Comparison of ENCODE assay signal across 1 cellular context in the genomic region with DNA sequence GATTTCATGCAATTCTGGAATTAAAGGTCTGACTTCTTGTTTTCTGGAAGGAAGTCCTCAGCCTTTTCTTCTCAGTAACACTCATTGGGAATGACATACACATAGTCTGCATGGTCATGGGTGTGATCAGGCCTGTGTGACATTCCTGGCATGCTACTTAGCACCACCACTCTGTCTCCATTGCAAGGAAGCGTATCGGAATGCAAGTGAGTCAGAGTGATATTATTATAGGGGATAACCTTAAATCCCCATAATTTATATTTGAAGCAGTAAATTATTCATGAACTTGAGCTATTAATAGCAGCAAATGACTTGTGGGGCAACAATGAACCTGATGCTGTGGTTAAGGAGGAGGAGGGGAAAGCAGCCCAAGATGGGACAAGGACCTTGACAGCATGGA.
TF ChIP-seq lines count a peak whose summit lies in the region.

No MANE protein-coding gene starts in this region.

TF ChIP-seq in IMR-90, 13 proteins besides CTCF, POLR2A, EP300 and RAD21:
- no peak for TF ChIP-seq CHD1 (IDR thresholded peaks at IDR 0.05; ENCODE audit: low read depth, low read length)
- TF ChIP-seq, protein P1, sequence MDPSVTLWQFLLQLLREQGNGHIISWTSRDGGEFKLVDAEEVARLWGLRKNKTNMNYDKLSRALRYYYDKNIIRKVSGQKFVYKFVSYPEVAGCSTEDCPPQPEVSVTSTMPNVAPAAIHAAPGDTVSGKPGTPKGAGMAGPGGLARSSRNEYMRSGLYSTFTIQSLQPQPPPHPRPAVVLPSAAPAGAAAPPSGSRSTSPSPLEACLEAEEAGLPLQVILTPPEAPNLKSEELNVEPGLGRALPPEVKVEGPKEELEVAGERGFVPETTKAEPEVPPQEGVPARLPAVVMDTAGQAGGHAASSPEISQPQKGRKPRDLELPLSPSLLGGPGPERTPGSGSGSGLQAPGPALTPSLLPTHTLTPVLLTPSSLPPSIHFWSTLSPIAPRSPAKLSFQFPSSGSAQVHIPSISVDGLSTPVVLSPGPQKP (IDR thresholded peaks at IDR 0.05; ENCODE audit: borderline replicate concordance, low read depth, low read length), result no peak
- TF ChIP-seq BHLHE40 (IDR thresholded peaks at IDR 0.05; ENCODE audit: low read depth, low read length), result peak; percentile 24; the same call in 1 of the 2 replicates
- TF ChIP-seq CEBPB (IDR thresholded peaks at IDR 0.05; ENCODE audit: low read depth, low read length), result no peak
- peak; percentile 19 for TF ChIP-seq RCOR1 (IDR thresholded peaks at IDR 0.05; ENCODE audit: insufficient replicate concordance, low read length)
- no peak for TF ChIP-seq RFX5 (IDR thresholded peaks at IDR 0.05; ENCODE audit: low read depth, low read length)
- no peak for TF ChIP-seq MXI1 (IDR thresholded peaks at IDR 0.05; ENCODE audit: borderline replicate concordance, low read depth, low read length)
- TF ChIP-seq, protein P2, sequence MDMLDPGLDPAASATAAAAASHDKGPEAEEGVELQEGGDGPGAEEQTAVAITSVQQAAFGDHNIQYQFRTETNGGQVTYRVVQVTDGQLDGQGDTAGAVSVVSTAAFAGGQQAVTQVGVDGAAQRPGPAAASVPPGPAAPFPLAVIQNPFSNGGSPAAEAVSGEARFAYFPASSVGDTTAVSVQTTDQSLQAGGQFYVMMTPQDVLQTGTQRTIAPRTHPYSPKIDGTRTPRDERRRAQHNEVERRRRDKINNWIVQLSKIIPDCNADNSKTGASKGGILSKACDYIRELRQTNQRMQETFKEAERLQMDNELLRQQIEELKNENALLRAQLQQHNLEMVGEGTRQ (IDR thresholded peaks at IDR 0.05; ENCODE audit: low read depth, low read length), result no peak
- no peak for TF ChIP-seq FOS (IDR thresholded peaks at IDR 0.05; ENCODE audit: low read depth, low read length)
- no peak for TF ChIP-seq MAZ (IDR thresholded peaks at IDR 0.05; ENCODE audit: borderline replicate concordance, low read depth, low read length)
- TF ChIP-seq MAFK (IDR thresholded peaks at IDR 0.05; ENCODE audit: low read depth, low read length), result no peak
- no peak for TF ChIP-seq SMC3 (IDR thresholded peaks at IDR 0.05; ENCODE audit: low read depth, low read length)
- peak; percentile 14; the same call in 1 of the 2 replicates for TF ChIP-seq NFE2L2 (IDR thresholded peaks at IDR 0.05; ENCODE audit: low read depth, low read length)
